In the genomic region with DNA sequence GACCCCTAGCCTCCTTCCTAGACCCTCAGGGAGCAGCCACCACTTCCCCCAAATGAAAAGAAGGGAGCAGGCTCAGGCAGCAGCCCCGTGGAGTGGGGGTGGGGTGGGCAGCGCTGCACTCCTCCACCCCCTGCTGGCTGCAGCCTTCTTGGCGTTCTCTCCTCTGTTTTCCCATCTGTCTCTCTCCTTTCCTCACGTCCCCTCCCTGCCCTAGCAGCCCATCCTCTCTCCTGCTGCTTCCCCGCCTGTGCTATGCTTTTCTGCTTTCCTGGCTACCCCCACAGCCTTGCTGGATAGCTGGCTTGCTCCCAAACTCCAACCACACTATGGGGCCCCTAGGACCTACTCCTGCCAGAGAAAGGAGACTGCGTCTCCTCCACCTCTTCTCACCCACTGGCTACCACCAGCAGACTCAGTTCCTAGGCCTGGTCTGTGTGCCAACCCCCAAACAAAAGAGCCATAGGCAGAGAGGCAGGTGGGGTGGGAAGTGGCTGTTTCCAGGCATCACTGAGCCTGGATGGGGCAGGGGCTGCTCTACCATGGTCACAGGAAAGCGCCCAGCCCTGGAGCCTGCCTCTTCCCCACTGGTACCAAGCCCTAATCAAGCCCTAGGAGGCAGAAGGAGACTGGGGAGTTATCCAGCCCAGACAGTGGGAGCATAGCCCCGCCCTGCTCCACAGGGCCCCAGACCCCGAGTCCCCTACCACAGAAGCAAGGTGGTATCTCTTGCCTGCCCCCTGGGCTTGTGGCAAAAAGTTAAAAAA, we compare ENCODE assay signal across 1 cellular context.
A peak's percentile ranks its signal among the peaks of the same experiment; 100 is the strongest.
TF ChIP-seq lines count a peak whose summit lies in the region.

No MANE protein-coding gene starts in this region.

TF ChIP-seq in HepG2, 621 proteins besides CTCF, POLR2A, EP300 and RAD21 (continues in another document):
- TF ChIP-seq ATF7-NPFF (CRISPR knock-in tag; IDR thresholded peaks at IDR 0.05; ENCODE audit: low read depth) (no peak), ZNF577 (CRISPR knock-in tag; IDR thresholded peaks at IDR 0.05; ENCODE audit: borderline replicate concordance, low read depth) (no peak), CENPBD1 (CRISPR knock-in tag; IDR thresholded peaks at IDR 0.05; ENCODE audit: borderline replicate concordance, low read depth) (no peak), KAT7 (CRISPR knock-in tag; IDR thresholded peaks at IDR 0.05; ENCODE audit: borderline replicate concordance) (no peak), ATM (IDR thresholded peaks at IDR 0.05; ENCODE audit: borderline replicate concordance) (no peak), PATZ1 (CRISPR knock-in tag; IDR thresholded peaks at IDR 0.05) (0 out of 2 replicates have a peak, but pooled peaks have one; percentile 15), CERS6 (CRISPR knock-in tag; IDR thresholded peaks at IDR 0.05) (no peak), ZFP36 (IDR thresholded peaks at IDR 0.05; ENCODE audit: borderline replicate concordance, low read depth, low read length, partially characterized antibody) (no peak), PRPF4 (IDR thresholded peaks at IDR 0.05; ENCODE audit: low read depth, low read length, poor library complexity, severe bottlenecking) (peak; percentile 63), CREM (IDR thresholded peaks at IDR 0.05) (no peak), CREM (CRISPR knock-in tag; IDR thresholded peaks at IDR 0.05) (no peak), KLF13 (CRISPR knock-in tag; IDR thresholded peaks at IDR 0.05) (no peak), JDP2 (CRISPR knock-in tag; IDR thresholded peaks at IDR 0.05; ENCODE audit: borderline replicate concordance) (no peak), MTA3 (CRISPR knock-in tag; IDR thresholded peaks at IDR 0.05) (no peak), ZFP91 (CRISPR knock-in tag; IDR thresholded peaks at IDR 0.05; ENCODE audit: borderline replicate concordance) (peak; percentile 18; the same call in 1 of the 2 replicates), AKNA (CRISPR knock-in tag; IDR thresholded peaks at IDR 0.05; ENCODE audit: borderline replicate concordance) (no peak), ELF4 (CRISPR knock-in tag; IDR thresholded peaks at IDR 0.05; ENCODE audit: borderline replicate concordance) (no peak), ZNF513 (CRISPR knock-in tag; conservative IDR thresholded peaks at IDR 0.05) (no peak), ZFP1 (CRISPR knock-in tag; IDR thresholded peaks at IDR 0.05) (no peak)
- TF ChIP-seq, protein P1, sequence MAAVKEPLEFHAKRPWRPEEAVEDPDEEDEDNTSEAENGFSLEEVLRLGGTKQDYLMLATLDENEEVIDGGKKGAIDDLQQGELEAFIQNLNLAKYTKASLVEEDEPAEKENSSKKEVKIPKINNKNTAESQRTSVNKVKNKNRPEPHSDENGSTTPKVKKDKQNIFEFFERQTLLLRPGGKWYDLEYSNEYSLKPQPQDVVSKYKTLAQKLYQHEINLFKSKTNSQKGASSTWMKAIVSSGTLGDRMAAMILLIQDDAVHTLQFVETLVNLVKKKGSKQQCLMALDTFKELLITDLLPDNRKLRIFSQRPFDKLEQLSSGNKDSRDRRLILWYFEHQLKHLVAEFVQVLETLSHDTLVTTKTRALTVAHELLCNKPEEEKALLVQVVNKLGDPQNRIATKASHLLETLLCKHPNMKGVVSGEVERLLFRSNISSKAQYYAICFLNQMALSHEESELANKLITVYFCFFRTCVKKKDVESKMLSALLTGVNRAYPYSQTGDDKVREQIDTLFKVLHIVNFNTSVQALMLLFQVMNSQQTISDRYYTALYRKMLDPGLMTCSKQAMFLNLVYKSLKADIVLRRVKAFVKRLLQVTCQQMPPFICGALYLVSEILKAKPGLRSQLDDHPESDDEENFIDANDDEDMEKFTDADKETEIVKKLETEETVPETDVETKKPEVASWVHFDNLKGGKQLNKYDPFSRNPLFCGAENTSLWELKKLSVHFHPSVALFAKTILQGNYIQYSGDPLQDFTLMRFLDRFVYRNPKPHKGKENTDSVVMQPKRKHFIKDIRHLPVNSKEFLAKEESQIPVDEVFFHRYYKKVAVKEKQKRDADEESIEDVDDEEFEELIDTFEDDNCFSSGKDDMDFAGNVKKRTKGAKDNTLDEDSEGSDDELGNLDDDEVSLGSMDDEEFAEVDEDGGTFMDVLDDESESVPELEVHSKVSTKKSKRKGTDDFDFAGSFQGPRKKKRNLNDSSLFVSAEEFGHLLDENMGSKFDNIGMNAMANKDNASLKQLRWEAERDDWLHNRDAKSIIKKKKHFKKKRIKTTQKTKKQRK (IDR thresholded peaks at IDR 0.05; ENCODE audit: low read length): no peak
- TF ChIP-seq, protein P2, sequence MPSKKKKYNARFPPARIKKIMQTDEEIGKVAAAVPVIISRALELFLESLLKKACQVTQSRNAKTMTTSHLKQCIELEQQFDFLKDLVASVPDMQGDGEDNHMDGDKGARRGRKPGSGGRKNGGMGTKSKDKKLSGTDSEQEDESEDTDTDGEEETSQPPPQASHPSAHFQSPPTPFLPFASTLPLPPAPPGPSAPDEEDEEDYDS (CRISPR knock-in tag; IDR thresholded peaks at IDR 0.05): no peak
- TF ChIP-seq, protein P3, sequence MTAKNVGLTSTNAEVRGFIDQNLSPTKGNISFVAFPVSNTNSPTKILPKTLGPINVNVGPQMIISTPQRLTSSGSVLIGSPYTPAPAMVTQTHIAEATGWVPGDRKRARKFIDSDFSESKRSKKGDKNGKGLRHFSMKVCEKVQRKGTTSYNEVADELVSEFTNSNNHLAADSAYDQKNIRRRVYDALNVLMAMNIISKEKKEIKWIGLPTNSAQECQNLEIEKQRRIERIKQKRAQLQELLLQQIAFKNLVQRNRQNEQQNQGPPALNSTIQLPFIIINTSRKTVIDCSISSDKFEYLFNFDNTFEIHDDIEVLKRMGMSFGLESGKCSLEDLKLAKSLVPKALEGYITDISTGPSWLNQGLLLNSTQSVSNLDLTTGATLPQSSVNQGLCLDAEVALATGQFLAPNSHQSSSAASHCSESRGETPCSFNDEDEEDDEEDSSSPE (CRISPR knock-in tag; IDR thresholded peaks at IDR 0.05): no peak
- TF ChIP-seq, protein P4, sequence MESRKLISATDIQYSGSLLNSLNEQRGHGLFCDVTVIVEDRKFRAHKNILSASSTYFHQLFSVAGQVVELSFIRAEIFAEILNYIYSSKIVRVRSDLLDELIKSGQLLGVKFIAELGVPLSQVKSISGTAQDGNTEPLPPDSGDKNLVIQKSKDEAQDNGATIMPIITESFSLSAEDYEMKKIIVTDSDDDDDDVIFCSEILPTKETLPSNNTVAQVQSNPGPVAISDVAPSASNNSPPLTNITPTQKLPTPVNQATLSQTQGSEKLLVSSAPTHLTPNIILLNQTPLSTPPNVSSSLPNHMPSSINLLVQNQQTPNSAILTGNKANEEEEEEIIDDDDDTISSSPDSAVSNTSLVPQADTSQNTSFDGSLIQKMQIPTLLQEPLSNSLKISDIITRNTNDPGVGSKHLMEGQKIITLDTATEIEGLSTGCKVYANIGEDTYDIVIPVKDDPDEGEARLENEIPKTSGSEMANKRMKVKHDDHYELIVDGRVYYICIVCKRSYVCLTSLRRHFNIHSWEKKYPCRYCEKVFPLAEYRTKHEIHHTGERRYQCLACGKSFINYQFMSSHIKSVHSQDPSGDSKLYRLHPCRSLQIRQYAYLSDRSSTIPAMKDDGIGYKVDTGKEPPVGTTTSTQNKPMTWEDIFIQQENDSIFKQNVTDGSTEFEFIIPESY (CRISPR knock-in tag; IDR thresholded peaks at IDR 0.05): peak; percentile 50; the same call in 1 of the 2 replicates
- TF ChIP-seq, protein P5, sequence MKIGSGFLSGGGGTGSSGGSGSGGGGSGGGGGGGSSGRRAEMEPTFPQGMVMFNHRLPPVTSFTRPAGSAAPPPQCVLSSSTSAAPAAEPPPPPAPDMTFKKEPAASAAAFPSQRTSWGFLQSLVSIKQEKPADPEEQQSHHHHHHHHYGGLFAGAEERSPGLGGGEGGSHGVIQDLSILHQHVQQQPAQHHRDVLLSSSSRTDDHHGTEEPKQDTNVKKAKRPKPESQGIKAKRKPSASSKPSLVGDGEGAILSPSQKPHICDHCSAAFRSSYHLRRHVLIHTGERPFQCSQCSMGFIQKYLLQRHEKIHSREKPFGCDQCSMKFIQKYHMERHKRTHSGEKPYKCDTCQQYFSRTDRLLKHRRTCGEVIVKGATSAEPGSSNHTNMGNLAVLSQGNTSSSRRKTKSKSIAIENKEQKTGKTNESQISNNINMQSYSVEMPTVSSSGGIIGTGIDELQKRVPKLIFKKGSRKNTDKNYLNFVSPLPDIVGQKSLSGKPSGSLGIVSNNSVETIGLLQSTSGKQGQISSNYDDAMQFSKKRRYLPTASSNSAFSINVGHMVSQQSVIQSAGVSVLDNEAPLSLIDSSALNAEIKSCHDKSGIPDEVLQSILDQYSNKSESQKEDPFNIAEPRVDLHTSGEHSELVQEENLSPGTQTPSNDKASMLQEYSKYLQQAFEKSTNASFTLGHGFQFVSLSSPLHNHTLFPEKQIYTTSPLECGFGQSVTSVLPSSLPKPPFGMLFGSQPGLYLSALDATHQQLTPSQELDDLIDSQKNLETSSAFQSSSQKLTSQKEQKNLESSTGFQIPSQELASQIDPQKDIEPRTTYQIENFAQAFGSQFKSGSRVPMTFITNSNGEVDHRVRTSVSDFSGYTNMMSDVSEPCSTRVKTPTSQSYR (CRISPR knock-in tag; IDR thresholded peaks at IDR 0.05; ENCODE audit: borderline replicate concordance): peak; percentile 91
